Comparison of ENCODE assay signal across 8 cellular contexts in the genomic region with DNA sequence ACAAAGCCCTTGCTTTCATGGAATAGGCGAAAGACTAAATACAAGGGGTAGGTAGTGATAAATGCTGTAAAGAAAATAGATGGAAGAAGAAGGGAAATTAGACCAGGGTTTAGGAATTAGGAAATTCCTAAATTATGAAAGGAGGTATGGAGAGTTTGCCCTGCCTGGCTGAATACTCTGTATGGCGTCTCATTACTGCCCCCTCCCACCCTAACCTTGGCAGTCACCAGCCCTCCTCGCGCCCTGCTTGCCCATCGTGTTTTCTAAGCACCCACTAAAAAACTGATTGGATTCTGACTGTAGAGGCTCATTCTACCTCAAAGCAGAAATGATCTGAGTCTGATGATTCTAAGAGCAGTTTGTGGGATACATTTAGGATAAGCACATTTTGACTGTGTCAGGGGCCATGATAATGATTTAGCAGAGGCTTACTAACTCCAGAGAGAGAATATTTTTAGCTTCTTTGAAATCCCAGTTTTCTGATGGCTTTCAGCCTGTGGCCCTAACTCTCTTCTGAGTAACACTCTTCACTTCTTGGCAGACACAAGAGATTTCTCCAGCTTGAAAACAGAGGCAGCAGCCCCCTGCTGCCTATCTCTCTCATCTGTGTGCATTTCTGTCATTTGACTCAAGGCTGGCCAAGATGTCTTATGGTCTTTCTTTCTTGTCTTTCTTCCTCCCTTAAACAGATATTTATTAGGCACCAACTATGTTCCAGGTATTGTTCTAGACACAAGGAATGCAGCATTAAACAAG. TPM values are rescaled to one million over a fixed set of nuclear protein-coding genes. Genes with fewer than 3 reads are reported as not detected.
A peak's percentile ranks its signal among the peaks of the same experiment; 100 is the strongest.
DNase-seq lines count a peak whose midpoint lies in the region; ATAC-seq lines count a peak whose summit lies in the region.

No MANE protein-coding gene starts in this region.

- peaks cover 10% of the 10 kb centered on the region for H3K4me1 ChIP-seq in ACC112 (ENCODE audit: control insufficient read depth, insufficient read depth, low read length, unreplicated experiment)

- intact Hi-C loops in activated T-helper 1 cell treated with anti-CD3 and anti-CD28 coated beads, Interleukin-12 subunit alpha, Interleukin-12 subunit beta, Interleukin-2, Interleukin-4 antibody, amounts not matched to agents 30 ng/mL and 10 ng/mL and 1 ng/mL, durations not matched to agents 14 hours and 24 hours and 36 hours (cut with micrococcal nuclease) = loop anchor here (2.0 kb wide), 2 partner anchors 183 to 481 kb away; no protein-coding TSS in a partner anchor

- peaks cover 4% of the 10 kb centered on the region for H3K36me3 Mint-ChIP-seq in activated T-helper 1 cell treated with anti-CD3 and anti-CD28 coated beads, Interleukin-12 subunit alpha, Interleukin-12 subunit beta, Interleukin-2, Interleukin-4 antibody, amounts not matched to agents 30 ng/mL and 10 ng/mL and 1 ng/mL, durations not matched to agents 14 hours and 24 hours and 36 hours (ENCODE audit: low read depth)

- no peak overlapping the region for H2AFZ ChIP-seq in ACC112 (ENCODE audit: low read length, unreplicated experiment)

- no peak overlapping the region for H3K27ac ChIP-seq in ACC112 (ENCODE audit: low read depth, low read length)

- H3K36me3 ChIP-seq in ACC112 (ENCODE audit: insufficient read depth, low read length) = no peaks in the 10 kb centered on the region
- H3K36me3 ChIP-seq in H7 (replicated peaks; ENCODE audit: control insufficient read depth, insufficient read depth, low read length) = no peaks in the 10 kb centered on the region

- no peak overlapping the region for H3K27ac Mint-ChIP-seq in activated T-helper 1 cell treated with anti-CD3 and anti-CD28 coated beads, Interleukin-12 subunit alpha, Interleukin-12 subunit beta, Interleukin-2, Interleukin-4 antibody, amounts not matched to agents 30 ng/mL and 10 ng/mL and 1 ng/mL, durations not matched to agents 14 hours and 24 hours and 36 hours

- peaks cover 30% of the 10 kb centered on the region for H3K79me2 ChIP-seq in ACC112 (ENCODE audit: control insufficient read depth, insufficient read depth, low read length, unreplicated experiment)

- H3K4me3 Mint-ChIP-seq in activated T-helper 1 cell treated with anti-CD3 and anti-CD28 coated beads, Interleukin-12 subunit alpha, Interleukin-12 subunit beta, Interleukin-2, Interleukin-4 antibody, amounts not matched to agents 30 ng/mL and 10 ng/mL and 1 ng/mL, durations not matched to agents 14 hours and 24 hours and 36 hours = peak overlapping the region; percentile 77

- DNase-seq in H7 = peak; percentile 39
- DNase-seq in activated T-helper 1 cell treated with anti-CD3 and anti-CD28 coated beads, Interleukin-12 subunit alpha, Interleukin-12 subunit beta, Interleukin-2, Interleukin-4 antibody, amounts not matched to agents 30 ng/mL and 10 ng/mL and 1 ng/mL, durations not matched to agents 14 hours and 24 hours and 36 hours (ENCODE audit: low spot score) = no peak
- peak; percentile 3 for DNase-seq in left kidney (ENCODE audit: low read depth, low spot score)
- DNase-seq in GM19238 (ENCODE audit: insufficient read length, low spot score) = no peak
- no peak for DNase-seq in LoVo (ENCODE audit: low spot score)
- no peak for DNase-seq in EL

- no peak for ATAC-seq in HG02885 (IDR thresholded peaks at IDR 0.05; ENCODE audit: poor library complexity, unreplicated experiment)

- H3K4me1 Mint-ChIP-seq in activated T-helper 1 cell treated with anti-CD3 and anti-CD28 coated beads, Interleukin-12 subunit alpha, Interleukin-12 subunit beta, Interleukin-2, Interleukin-4 antibody, amounts not matched to agents 30 ng/mL and 10 ng/mL and 1 ng/mL, durations not matched to agents 14 hours and 24 hours and 36 hours (ENCODE audit: low read depth) = peaks cover 34% of the 10 kb centered on the region

- H3K27me3 Mint-ChIP-seq in activated T-helper 1 cell treated with anti-CD3 and anti-CD28 coated beads, Interleukin-12 subunit alpha, Interleukin-12 subunit beta, Interleukin-2, Interleukin-4 antibody, amounts not matched to agents 30 ng/mL and 10 ng/mL and 1 ng/mL, durations not matched to agents 14 hours and 24 hours and 36 hours (ENCODE audit: insufficient read depth) = peaks cover 18% of the 10 kb centered on the region

- H3K27me3 ChIP-seq in ACC112 (ENCODE audit: insufficient read depth, low read length) = no peaks in the 10 kb centered on the region
- no peaks in the 10 kb centered on the region; the same call in 1 of the 2 replicates for H3K27me3 ChIP-seq in H7 (ENCODE audit: control insufficient read depth, insufficient read depth, low read length)

- no peaks in the 10 kb centered on the region for H3K9me3 Mint-ChIP-seq in activated T-helper 1 cell treated with anti-CD3 and anti-CD28 coated beads, Interleukin-12 subunit alpha, Interleukin-12 subunit beta, Interleukin-2, Interleukin-4 antibody, amounts not matched to agents 30 ng/mL and 10 ng/mL and 1 ng/mL, durations not matched to agents 14 hours and 24 hours and 36 hours

- H3K4me3 ChIP-seq in ACC112 (ENCODE audit: low read depth, low read length) (peak overlapping the region; percentile 80), H7 (ENCODE audit: insufficient read depth, low read depth, low read length) (peak overlapping the region; percentile 81)

RNA-seq across cellular contexts. Expression of gene CHD6, which starts 1.4 kb away (rescaled TPM):
- total RNA-seq in H7 (2014; rRNA removed; shearing (Covaris generic)) = 19.7 and 30.2 TPM in 2 replicates
- 34.3 and 36.8 TPM in 2 replicates for total RNA-seq in activated T-helper 1 cell treated with anti-CD3 and anti-CD28 coated beads, Interleukin-12 subunit alpha, Interleukin-12 subunit beta, Interleukin-2, Interleukin-4 antibody, amounts not matched to agents 30 ng/mL and 10 ng/mL and 1 ng/mL, durations not matched to agents 14 hours and 24 hours and 36 hours

Comparison
In these comparisons a context has a peak if more than half of its experiments do, and no peak if none do; other contexts are left out.
1. DNase-seq: peak in H7 (single experiment) and left kidney (single experiment); none in activated T-helper 1 cell treated with anti-CD3 and anti-CD28 coated beads, Interleukin-12 subunit alpha, Interleukin-12 subunit beta, Interleukin-2, Interleukin-4 antibody, amounts not matched to agents 30 ng/mL and 10 ng/mL and 1 ng/mL, durations not matched to agents 14 hours and 24 hours and 36 hours (single experiment), GM19238 (single experiment), LoVo (single experiment) and EL (single experiment).